Comparison of ENCODE assay signal across 26 cellular contexts in genomic region chr12:83181074-83181473, GRCh38.
"Had no signal": no experiment of that assay in that cellular context is flagged by ENCODE, and none has a peak within 500 bp of the region (broad histone marks: within the 10 kb centered on the region; RNA-seq: fewer than 3 reads in every experiment).

No MANE protein-coding gene starts in this region.

- H3K4me1 ChIP-seq: colonic mucosa, esophagus squamous epithelium, gastrocnemius medialis, heart right ventricle, left lung, lower lobe of right lung had no signal

- ATAC-seq: effector memory CD8-positive, alpha-beta T cell; esophagus mucosa; gastrocnemius medialis; heart right ventricle; left cardiac atrium; left lung; left ventricle myocardium superior; lower lobe of right lung; mucosa of descending colon had no signal

- H3K27me3 ChIP-seq: colonic mucosa, esophagus squamous epithelium, gastrocnemius medialis, heart right ventricle, left lung had no signal

- H3K4me3 ChIP-seq: colonic mucosa, esophagus squamous epithelium, gastrocnemius medialis, heart right ventricle, left lung, lower lobe of right lung, mucosa of descending colon had no signal

- DNase-seq: colonic mucosa; cortex of kidney; effector CD8-positive, alpha-beta T cell; effector memory CD8-positive, alpha-beta T cell; endodermal cell; erythroblast; esophagus squamous epithelium; foreskin fibroblast; foreskin melanocyte; gastrocnemius medialis; glutamatergic neuron; head of caudate nucleus; heart right ventricle; hippocampal formation; left cardiac atrium; left lung; left ventricle myocardium superior; lower lobe of right lung; mesenchymal stem cell; mucosa of descending colon; naive B cell had no signal

- H3K27ac ChIP-seq: colonic mucosa, epithelial cell of prostate, esophagus squamous epithelium, gastrocnemius medialis, heart right ventricle, left lung, lower lobe of right lung had no signal

- H3K36me3 ChIP-seq: colonic mucosa, esophagus squamous epithelium, gastrocnemius medialis, heart right ventricle, left lung, lower lobe of right lung had no signal

- FAIRE-seq: endometrium, islet of Langerhans, keratinocyte had no signal

- H3K9me3 ChIP-seq: colonic mucosa, esophagus squamous epithelium, gastrocnemius medialis, left lung, lower lobe of right lung, mucosa of descending colon had no signal
